23 cellular contexts compared by ENCODE assay signal in the genomic region with DNA sequence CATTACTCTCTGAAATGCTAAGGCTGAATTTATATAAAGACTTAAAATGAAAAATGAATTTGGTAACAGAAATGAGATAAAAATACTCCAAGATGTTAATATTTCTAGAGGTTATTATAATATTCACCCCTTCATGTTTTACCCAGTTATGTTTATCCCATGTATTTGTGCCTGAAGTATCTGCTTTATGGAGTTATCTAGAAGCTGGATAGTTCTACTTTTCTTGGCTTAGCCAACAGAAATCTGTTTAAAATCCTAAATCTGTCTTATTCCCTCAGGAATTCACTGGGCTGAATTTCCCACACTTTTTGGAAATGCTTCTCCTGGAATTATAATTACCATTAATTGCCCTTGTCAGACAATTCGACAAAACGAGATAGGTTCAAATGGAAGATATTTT.
"Had no signal": no experiment of that assay in that cellular context is flagged by ENCODE, and none has a peak within 500 bp of the region (broad histone marks: within the 10 kb centered on the region; RNA-seq: fewer than 3 reads in every experiment).

No MANE protein-coding gene starts in this region.

- H3K27me3 ChIP-seq: colonic mucosa, dorsolateral prefrontal cortex, esophagus muscularis mucosa, esophagus squamous epithelium, foreskin keratinocyte, gastrocnemius medialis, gastroesophageal sphincter, heart left ventricle had no signal

- DNase-seq: colonic mucosa; cortex of kidney; dermis blood vessel endothelial cell; dorsolateral prefrontal cortex; effector CD4-positive, alpha-beta T cell; effector CD8-positive, alpha-beta T cell; effector memory CD4-positive, alpha-beta T cell; effector memory CD8-positive, alpha-beta T cell; endodermal cell; erythroblast; esophagus squamous epithelium; foreskin fibroblast; foreskin keratinocyte; foreskin melanocyte; gastrocnemius medialis; glutamatergic neuron; head of caudate nucleus; heart left ventricle had no signal

- H3K36me3 ChIP-seq: colonic mucosa, esophagus muscularis mucosa, esophagus squamous epithelium, gastrocnemius medialis, gastroesophageal sphincter, heart left ventricle had no signal

- H3K27ac ChIP-seq: colonic mucosa, coronary artery, dorsolateral prefrontal cortex, epithelial cell of prostate, esophagus muscularis mucosa, esophagus squamous epithelium, foreskin keratinocyte, gastrocnemius medialis, gastroesophageal sphincter had no signal

- H3K9me3 ChIP-seq: colonic mucosa, esophagus muscularis mucosa, esophagus squamous epithelium, gastrocnemius medialis, gastroesophageal sphincter, heart left ventricle had no signal

- ATAC-seq: effector memory CD8-positive, alpha-beta T cell; esophagus mucosa; foreskin keratinocyte; gastrocnemius medialis; gastroesophageal sphincter; heart left ventricle had no signal

- H3K4me1 ChIP-seq: colonic mucosa, esophagus muscularis mucosa, esophagus squamous epithelium, foreskin keratinocyte, gastrocnemius medialis had no signal

- H3K4me3 ChIP-seq: colonic mucosa, coronary artery, dorsolateral prefrontal cortex, esophagus muscularis mucosa, esophagus squamous epithelium, gastrocnemius medialis, gastroesophageal sphincter, heart left ventricle had no signal
